In the genomic region with DNA sequence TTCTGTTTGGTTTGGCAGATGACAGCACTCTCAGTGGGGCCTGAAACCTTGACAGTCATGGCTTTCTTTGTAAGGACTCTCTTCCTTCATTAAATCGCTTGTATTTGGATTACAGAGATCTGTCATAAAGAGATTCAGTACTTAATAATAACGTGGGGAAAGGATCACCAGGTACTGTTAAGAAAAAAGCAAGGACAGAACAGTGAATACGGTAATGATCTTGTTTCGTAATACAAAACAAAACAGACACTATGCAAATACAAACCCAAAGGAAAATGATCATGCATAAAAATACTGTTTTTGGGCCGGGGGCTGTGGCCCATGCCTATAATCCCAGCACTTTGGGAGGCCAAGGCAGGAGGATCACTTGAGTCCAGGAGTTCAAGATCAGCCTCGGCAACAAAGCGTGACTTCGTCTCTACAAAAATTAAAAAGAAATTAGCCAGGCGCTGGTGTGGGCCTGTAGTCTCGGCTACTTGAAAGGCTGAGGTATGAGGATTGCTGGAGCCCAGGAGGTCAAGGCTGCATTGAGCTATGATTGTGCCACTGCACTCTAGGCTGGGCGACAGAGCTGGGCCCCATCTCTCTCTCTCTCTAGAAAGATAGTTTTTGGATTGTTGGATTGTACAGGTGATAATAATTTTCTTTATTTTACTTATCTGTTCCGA, we compare ENCODE assay signal across 2 cellular contexts.
TF ChIP-seq lines count a peak whose summit lies in the region.

No MANE protein-coding gene starts in this region.

TF ChIP-seq in SK-N-SH, 30 proteins besides CTCF, POLR2A, EP300 and RAD21 (continued from another document):
- TF ChIP-seq MEF2A (IDR thresholded peaks at IDR 0.05; ENCODE audit: borderline replicate concordance, low read depth) = no peak
- TF ChIP-seq REST (IDR thresholded peaks at IDR 0.05; ENCODE audit: low read depth, low read length) = no peak
- TF ChIP-seq CHD2 (IDR thresholded peaks at IDR 0.05; ENCODE audit: low read length, partially characterized antibody) = no peak
- no peak for TF ChIP-seq SMC3 (IDR thresholded peaks at IDR 0.05; ENCODE audit: low read depth, low read length)
- no peak for TF ChIP-seq POLR2AphosphoS5 (IDR thresholded peaks at IDR 0.05; ENCODE audit: low read depth, low read length)
- TF ChIP-seq ZBTB33 (IDR thresholded peaks at IDR 0.05; ENCODE audit: borderline replicate concordance, low read depth) = no peak
- TF ChIP-seq TAF1 (IDR thresholded peaks at IDR 0.05; ENCODE audit: borderline replicate concordance, low read depth, low read length) = no peak
- no peak for TF ChIP-seq GATA2 (CRISPR knock-in tag; IDR thresholded peaks at IDR 0.05)
- TF ChIP-seq, protein P1, sequence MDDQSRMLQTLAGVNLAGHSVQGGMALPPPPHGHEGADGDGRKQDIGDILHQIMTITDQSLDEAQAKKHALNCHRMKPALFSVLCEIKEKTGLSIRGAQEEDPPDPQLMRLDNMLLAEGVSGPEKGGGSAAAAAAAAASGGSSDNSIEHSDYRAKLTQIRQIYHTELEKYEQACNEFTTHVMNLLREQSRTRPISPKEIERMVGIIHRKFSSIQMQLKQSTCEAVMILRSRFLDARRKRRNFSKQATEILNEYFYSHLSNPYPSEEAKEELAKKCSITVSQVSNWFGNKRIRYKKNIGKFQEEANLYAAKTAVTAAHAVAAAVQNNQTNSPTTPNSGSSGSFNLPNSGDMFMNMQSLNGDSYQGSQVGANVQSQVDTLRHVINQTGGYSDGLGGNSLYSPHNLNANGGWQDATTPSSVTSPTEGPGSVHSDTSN (IDR thresholded peaks at IDR 0.05) = no peak
TF ChIP-seq in SK-N-SH: peak in this region for 0.

TF ChIP-seq in SK-N-SH treated with all-trans-retinoic acid at 6 μM for 48 hours, 23 proteins besides CTCF, POLR2A, EP300 and RAD21 (continued from another document):
- no peak for TF ChIP-seq TSHZ2 (CRISPR knock-in tag; IDR thresholded peaks at IDR 0.05)
- TF ChIP-seq TOX (CRISPR knock-in tag; IDR thresholded peaks at IDR 0.05; ENCODE audit: borderline replicate concordance) = no peak
TF ChIP-seq in SK-N-SH treated with all-trans-retinoic acid at 6 μM for 48 hours: peak in this region for 0.
